13 cellular contexts compared by ENCODE assay signal in genomic region chr9:120403543-120403856, GRCh38.
A peak's percentile ranks its signal among the peaks of the same experiment; 100 is the strongest.
DNase-seq lines count a peak whose midpoint lies in the region; ATAC-seq and TF ChIP-seq lines count a peak whose summit lies in the region.
"Had no signal": no experiment of that assay in that cellular context is flagged by ENCODE, and none has a peak within 500 bp of the region (broad histone marks: within the 10 kb centered on the region; RNA-seq: fewer than 3 reads in every experiment).

No MANE protein-coding gene starts in this region.

- H3F3A ChIP-seq in PC-9 (ENCODE audit: insufficient read depth, low read depth): peaks cover 23% of the 10 kb centered on the region

- H3K36me3 ChIP-seq in PC-9 (ENCODE audit: low read depth): peaks cover 22% of the 10 kb centered on the region; the same call in 1 of the 2 replicates
- peaks cover 67% of the 10 kb centered on the region for H3K36me3 ChIP-seq in skeletal muscle satellite cell (ENCODE audit: insufficient read depth, low read length)

- TF ChIP-seq CTCF in GM12864 (IDR thresholded peaks at IDR 0.05; ENCODE audit: low read depth, low read length, missing control alignments) (no peak), PC-9 (conservative IDR thresholded peaks at IDR 0.05) (no peak)

- H3K9ac ChIP-seq in skeletal muscle satellite cell (ENCODE audit: low read depth, low read length): peak overlapping the region; percentile 46

- H3K4me1 ChIP-seq in PC-9 (replicated peaks; ENCODE audit: insufficient read depth) (peaks cover 30% of the 10 kb centered on the region), skeletal muscle satellite cell (ENCODE audit: control insufficient read depth, insufficient read depth, low read length) (peaks cover 55% of the 10 kb centered on the region)

- H3K9me3 ChIP-seq in PC-9 (ENCODE audit: insufficient read depth, low read depth) (no peaks in the 10 kb centered on the region), skeletal muscle satellite cell (replicated peaks; ENCODE audit: low read length) (no peaks in the 10 kb centered on the region)
- H3K9me3 ChIP-seq: stomach had no signal

- ATAC-seq in GM19324 (IDR thresholded peaks at IDR 0.05; ENCODE audit: low FRiP score, unreplicated experiment): no peak
- ATAC-seq: T-helper 17 cell had no signal

- H2AFZ ChIP-seq in PC-9: no peak overlapping the region

- BruUV-seq in PC-9 (replicated peaks; lab: Mats Ljungman, UMichigan): no TSS peak

- CTCF ChIA-PET in PC-9 (lab: Charles Lee): no interaction called here

- DNase-seq in GM12864 (ENCODE audit: low read depth) (peak; percentile 10), PC-9 (no peak), epithelial cell of prostate (ENCODE audit: low read depth, low spot score) (no peak), superior temporal gyrus (ENCODE audit: extremely low spot score) (no peak), KG1 (lab: John Stamatoyannopoulos, UW) (no peak)
- DNase-seq: activated CD4-positive, alpha-beta T cell treated with anti-CD3 and anti-CD28 coated beads for 4 hours; activated gamma-delta T cell; COR-L47; effector memory CD4-positive, alpha-beta T cell; stomach; T-helper 17 cell had no signal

- H3K4me3 ChIP-seq in GM12864 (ENCODE audit: low read depth, low read length) (no peak overlapping the region), PC-9 (no peak overlapping the region), skeletal muscle satellite cell (ENCODE audit: low read length) (no peak overlapping the region)
- H3K4me3 ChIP-seq: stomach had no signal

- H3K27ac ChIP-seq in PC-9: peak overlapping the region; percentile 96
- H3K27ac ChIP-seq in epithelial cell of prostate: peak overlapping the region; percentile 47

- no peaks in the 10 kb centered on the region for H3K27me3 ChIP-seq in PC-9 (ENCODE audit: insufficient read depth, low read depth)
- H3K27me3 ChIP-seq in skeletal muscle satellite cell (ENCODE audit: control insufficient read depth, insufficient read depth, low read length): no peaks in the 10 kb centered on the region
- H3K27me3 ChIP-seq: stomach had no signal

- POLR2A ChIA-PET in PC-9 (lab: Charles Lee; ENCODE audit: unreplicated experiment): no interaction called here

- peak overlapping the region; percentile 59 for H3K4me2 ChIP-seq in PC-9
- H3K4me2 ChIP-seq in skeletal muscle satellite cell (ENCODE audit: low read length): peak overlapping the region; percentile 52

- H4K20me1 ChIP-seq in PC-9 (ENCODE audit: insufficient read depth): no peaks in the 10 kb centered on the region; the same call in 1 of the 2 replicates

- H3K9me2 ChIP-seq in PC-9 (ENCODE audit: insufficient read depth): no peaks in the 10 kb centered on the region

- no peaks in the 10 kb centered on the region for H3K79me2 ChIP-seq in PC-9 (ENCODE audit: low read depth)

- intact Hi-C loops in PC-9 (cut with micrococcal nuclease; ENCODE audit: unreplicated experiment): no loop called here
